Comparison of ENCODE assay signal across 1 cellular context in genomic region chr5:110726249-110727024, GRCh38.
TF ChIP-seq lines count a peak whose summit lies in the region.

Gene TMEM232, minus strand, starts transcription at chr5:110726671. Its CDS starts 59,319 bp downstream, at chr5:110667352.

TF ChIP-seq in K562, 482 proteins besides CTCF, POLR2A, EP300 and RAD21 (continued from another document and continues in another):
- no peak for TF ChIP-seq AFF1 (IDR thresholded peaks at IDR 0.05; ENCODE audit: low read depth in 1 of 2, partially characterized antibody in 2 of 2)
- TF ChIP-seq CBFB (CRISPR knock-in tag; IDR thresholded peaks at IDR 0.05) = no peak
- TF ChIP-seq RFX1 (IDR thresholded peaks at IDR 0.05) = peak; percentile 96
- TF ChIP-seq ZNF124 (CRISPR knock-in tag; IDR thresholded peaks at IDR 0.05) = no peak
- no peak for TF ChIP-seq ZNF75A (CRISPR knock-in tag; IDR thresholded peaks at IDR 0.05)
- no peak for TF ChIP-seq TEAD2 (tag; IDR thresholded peaks at IDR 0.05)
- TF ChIP-seq POLR3G (IDR thresholded peaks at IDR 0.05; ENCODE audit: extremely low read depth, insufficient read length, insufficient replicate concordance) = no peak
- TF ChIP-seq LARP7 (IDR thresholded peaks at IDR 0.05) = no peak
- no peak for TF ChIP-seq SFPQ (IDR thresholded peaks at IDR 0.05; ENCODE audit: low read depth, low read length)
- TF ChIP-seq CBX2 (IDR thresholded peaks at IDR 0.05; ENCODE audit: insufficient read depth, low read length, poor library complexity, severe bottlenecking) = no peak
- TF ChIP-seq ZNF398 (CRISPR knock-in tag; IDR thresholded peaks at IDR 0.05) = no peak
- no peak for TF ChIP-seq FOXK2 (conservative IDR thresholded peaks at IDR 0.05 in 1 of 2, IDR thresholded peaks at IDR 0.05 in 1 of 2; ENCODE audit: low read depth in 2 of 2)
- TF ChIP-seq CAMTA2 (CRISPR knock-in tag; conservative IDR thresholded peaks at IDR 0.05) = no peak
- no peak for TF ChIP-seq ARID2 (IDR thresholded peaks at IDR 0.05)
- peak; percentile 94 for TF ChIP-seq USF1 (CRISPR knock-in tag; IDR thresholded peaks at IDR 0.05)
- no peak for TF ChIP-seq SMARCA4 (IDR thresholded peaks at IDR 0.05)
- TF ChIP-seq MCM3 (IDR thresholded peaks at IDR 0.05) = no peak
- TF ChIP-seq RNF2 (IDR thresholded peaks at IDR 0.05) = no peak
- no peak for TF ChIP-seq ZNF780A (CRISPR knock-in tag; IDR thresholded peaks at IDR 0.05)
- TF ChIP-seq FOS (IDR thresholded peaks at IDR 0.05; ENCODE audit: extremely low read depth, insufficient read length) = peak; percentile 37
- TF ChIP-seq ARID3A (IDR thresholded peaks at IDR 0.05; ENCODE audit: borderline replicate concordance, low read depth, low read length) = no peak
- no peak for TF ChIP-seq PHF20 (IDR thresholded peaks at IDR 0.05; ENCODE audit: partially characterized antibody)
- TF ChIP-seq SIX5 (IDR thresholded peaks at IDR 0.05; ENCODE audit: borderline replicate concordance in 1 of 2, insufficient read depth in 1 of 2, low read depth in 1 of 2, low read length in 2 of 2) = peak in 1 of 2 experiments; percentile 17; a peak in 1 of 4 replicates
- no peak for TF ChIP-seq POLR2B (IDR thresholded peaks at IDR 0.05; ENCODE audit: low read depth, partially characterized antibody)
- TF ChIP-seq RFX7 (CRISPR knock-in tag; IDR thresholded peaks at IDR 0.05) = no peak
- TF ChIP-seq ZNF592 (IDR thresholded peaks at IDR 0.05) = no peak
- TF ChIP-seq ELK3 (CRISPR knock-in tag; IDR thresholded peaks at IDR 0.05) = no peak
- no peak for TF ChIP-seq NFXL1 (CRISPR knock-in tag; IDR thresholded peaks at IDR 0.05)
- TF ChIP-seq SAP30 (IDR thresholded peaks at IDR 0.05; ENCODE audit: borderline replicate concordance, insufficient read depth, low read depth, low read length, poor library complexity, severe bottlenecking) = no peak
- no peak for TF ChIP-seq NCOA1 (IDR thresholded peaks at IDR 0.05; ENCODE audit: low read depth)
- TF ChIP-seq FOXJ3 (CRISPR knock-in tag; IDR thresholded peaks at IDR 0.05) = no peak
- no peak for TF ChIP-seq TRIM28 (IDR thresholded peaks at IDR 0.05)
- no peak for TF ChIP-seq ZNF655 (CRISPR knock-in tag; IDR thresholded peaks at IDR 0.05)
- TF ChIP-seq SIN3A (IDR thresholded peaks at IDR 0.05; ENCODE audit: borderline replicate concordance in 2 of 2, control insufficient read depth in 1 of 2, low read depth in 2 of 2, low read length in 2 of 2) = peak in 1 of 2 experiments; percentile 72; a peak in 2 of 4 replicates
- TF ChIP-seq ZNF609 (CRISPR knock-in tag; IDR thresholded peaks at IDR 0.05; ENCODE audit: borderline replicate concordance) = no peak
- no peak for TF ChIP-seq KAT8 (IDR thresholded peaks at IDR 0.05; ENCODE audit: low read depth)
